Comparison of ENCODE assay signal across 7 cellular contexts in the genomic region with DNA sequence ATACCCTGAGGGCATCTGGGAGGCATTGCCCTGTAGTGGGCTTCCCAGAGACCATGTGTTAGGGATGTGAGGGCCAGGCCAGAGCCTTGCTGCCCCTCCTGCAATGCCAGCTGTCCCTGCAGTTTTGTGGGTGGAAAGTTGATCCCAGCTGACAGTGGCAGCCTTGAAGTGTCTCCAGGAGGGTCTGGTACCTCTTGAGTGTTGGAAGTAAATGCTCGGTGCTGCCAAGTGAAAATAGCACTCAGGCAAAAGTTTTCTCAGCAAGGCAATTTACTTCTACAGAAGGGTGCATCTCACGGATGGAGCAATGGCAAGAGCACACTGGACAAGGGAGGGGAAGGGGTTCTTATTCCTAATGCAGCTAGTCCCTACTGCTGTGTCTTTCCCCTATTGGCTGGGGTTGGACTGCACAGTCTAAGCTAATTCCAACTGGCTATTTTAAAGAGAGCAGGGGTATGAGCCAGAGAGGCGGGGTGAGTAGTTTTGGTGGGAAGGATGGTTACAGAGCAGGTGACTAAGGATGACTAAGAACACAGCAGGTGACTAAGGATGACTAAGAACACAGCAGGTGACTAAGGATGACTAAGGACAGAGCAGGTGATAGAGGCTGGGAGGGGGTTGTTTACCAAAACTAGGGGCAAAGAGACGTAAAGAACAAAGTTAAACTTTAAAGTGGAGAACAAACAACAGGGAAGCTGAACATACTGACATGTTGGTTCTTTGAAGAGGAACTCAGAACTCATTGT.
DNase-seq lines count a peak whose midpoint lies in the region; ATAC-seq and TF ChIP-seq lines count a peak whose summit lies in the region.
"Not testable (repeated sequence)": the region's sequence is repeated elsewhere in the genome, so short reads cannot be mapped to it uniquely, and the experiment has no call there.

No MANE protein-coding gene starts in this region.

- not testable (repeated sequence) for H3K36me3 ChIP-seq in HCT116 (ENCODE audit: control insufficient read depth in 1 of 2, insufficient read depth in 2 of 2, low read length in 2 of 2); mammary epithelial cell (ENCODE audit: insufficient read depth, low read length); smooth muscle cell (ENCODE audit: low read depth)

- POLR2A ChIA-PET in HCT116 (lab: Charles Lee) = not testable (repeated sequence)

- not testable (repeated sequence) for H3K9me2 ChIP-seq in HCT116 (ENCODE audit: insufficient read depth)

- H3K27ac ChIP-seq in 22Rv1 = peak overlapping the region; percentile 37
- not testable (repeated sequence) for H3K27ac ChIP-seq in HCT116 (ENCODE audit: low read depth, low read length); mammary epithelial cell (ENCODE audit: insufficient read depth, low read depth, low read length)
- H3K27ac ChIP-seq in foreskin keratinocyte = peak overlapping the region; percentile 82
- H3K27ac ChIP-seq in smooth muscle cell (ENCODE audit: low read depth) = peak overlapping the region; percentile 15

- DNase-seq in HCT116 (ENCODE audit: low read depth, low spot score) (peak; percentile 31), RKO (ENCODE audit: low spot score) (peak; percentile 48), mammary epithelial cell (peak; percentile 67), foreskin keratinocyte (peak in 1 of 2 donors; percentile 22)
- DNase-seq in activated T-cell treated with anti-CD3 and anti-CD28 coated beads, Interleukin-2, amount 50 U/mL, for 24 hours; smooth muscle cell (lab: John Stamatoyannopoulos, UW; ENCODE audit: unreplicated experiment): not testable (repeated sequence)

- H2AFZ ChIP-seq in HCT116 (ENCODE audit: low read depth, low read length, poor library complexity, severe bottlenecking); mammary epithelial cell (ENCODE audit: low read depth, low read length); smooth muscle cell (ENCODE audit: low read depth): not testable (repeated sequence)

- dilution Hi-C loops in mammary epithelial cell (cut with HindIII; ENCODE audit: low sequenced_read_pairs) = not testable (repeated sequence)

- not testable (repeated sequence) for H3K9ac ChIP-seq in HCT116 (ENCODE audit: low read length); mammary epithelial cell (ENCODE audit: insufficient read depth, low read length); smooth muscle cell (ENCODE audit: low read depth)

- H3K4me3 Mint-ChIP-seq in activated T-cell treated with anti-CD3 and anti-CD28 coated beads, Interleukin-2, amount 50 U/mL, for 24 hours = not testable (repeated sequence)

- TF ChIP-seq RAD21 in HCT116 (IDR thresholded peaks at IDR 0.05; ENCODE audit: low read depth) = not testable (repeated sequence)

- H4K20me1 ChIP-seq in HCT116 (ENCODE audit: insufficient read depth); mammary epithelial cell (ENCODE audit: insufficient read depth, low read length); smooth muscle cell (ENCODE audit: low read depth): not testable (repeated sequence)

- not testable (repeated sequence) for H3K79me2 ChIP-seq in HCT116 (ENCODE audit: insufficient read depth, low read length); mammary epithelial cell (ENCODE audit: insufficient read depth, low read length); smooth muscle cell (ENCODE audit: low read depth)

- H3K4me1 ChIP-seq in HCT116 (ENCODE audit: control insufficient read depth in 1 of 2, insufficient read depth in 2 of 2, low read length in 2 of 2) = peaks cover 0 to 12% of the 10 kb centered on the region in 2 experiments; a peak in 1 of 4 replicates
- H3K4me1 ChIP-seq in mammary epithelial cell (ENCODE audit: insufficient read depth, low read length) = peaks cover 18% of the 10 kb centered on the region
- not testable (repeated sequence) for H3K4me1 ChIP-seq in foreskin keratinocyte; smooth muscle cell (ENCODE audit: low read depth)

- H3K27ac Mint-ChIP-seq in activated T-cell treated with anti-CD3 and anti-CD28 coated beads, Interleukin-2, amount 50 U/mL, for 24 hours = peak overlapping the region; percentile 65

- intact Hi-C loops in HCT116 (cut with micrococcal nuclease); mammary epithelial cell (cut with micrococcal nuclease): not testable (repeated sequence)

- CTCF ChIA-PET in HCT116 (lab: Charles Lee); mammary epithelial cell (lab: Charles Lee; ENCODE audit: low non-redundant PET): not testable (repeated sequence)

- peaks cover 23% of the 10 kb centered on the region for H3K9me3 Mint-ChIP-seq in activated T-cell treated with anti-CD3 and anti-CD28 coated beads, Interleukin-2, amount 50 U/mL, for 24 hours

- not testable (repeated sequence) for H3K36me3 Mint-ChIP-seq in activated T-cell treated with anti-CD3 and anti-CD28 coated beads, Interleukin-2, amount 50 U/mL, for 24 hours (ENCODE audit: low read depth)

- H3F3A ChIP-seq in smooth muscle cell (ENCODE audit: low read depth) = not testable (repeated sequence)

- TF ChIP-seq POLR2A in HCT116 (IDR thresholded peaks at IDR 0.05; ENCODE audit: borderline replicate concordance, extremely low read depth, insufficient read depth, insufficient read length) = not testable (repeated sequence)

- not testable (repeated sequence) for BruUV-seq in HCT116 (replicated peaks; lab: Mats Ljungman, UMichigan); mammary epithelial cell (replicated peaks; lab: Mats Ljungman, UMichigan)

- peak; percentile 62; the same call in 1 of the 2 replicates for ATAC-seq in HCT116
- ATAC-seq in foreskin keratinocyte = peak; percentile 95

- 70% methylated on average over 3 of the region's 4 CpGs for WGBS in mammary epithelial cell (ENCODE audit: low coverage, missing lambda C conversion rate)
- 68% methylated on average over 4 of the region's 4 CpGs for WGBS in smooth muscle cell (ENCODE audit: low lambda C conversion rate)

- H3K4me1 Mint-ChIP-seq in activated T-cell treated with anti-CD3 and anti-CD28 coated beads, Interleukin-2, amount 50 U/mL, for 24 hours (ENCODE audit: low read depth) = not testable (repeated sequence)

- H3K27me3 ChIP-seq in HCT116 (ENCODE audit: insufficient read depth, low read length); mammary epithelial cell (ENCODE audit: insufficient read depth, low read length); foreskin keratinocyte; smooth muscle cell (ENCODE audit: low read depth): not testable (repeated sequence)

- RAD21 ChIA-PET in HCT116 (lab: Charles Lee; ENCODE audit: low non-redundant PET in 1 of 2, low total read pairs in 2 of 2, uncharacterized antibody in 2 of 2, unreplicated experiment in 2 of 2) = not testable (repeated sequence)

- not testable (repeated sequence) for H3K4me2 ChIP-seq in HCT116 (ENCODE audit: low read length); mammary epithelial cell (ENCODE audit: insufficient read depth, low read depth, low read length); smooth muscle cell

- in situ Hi-C loops in mammary epithelial cell (cut with MboI; ENCODE audit: low sequenced_read_pairs in 2 of 2) = not testable (repeated sequence)

- H3K9me3 ChIP-seq in HCT116 (ENCODE audit: control insufficient read depth in 1 of 2, insufficient read depth in 1 of 2, low read depth in 1 of 2, low read length in 2 of 2) (peaks cover 0 to 16% of the 10 kb centered on the region in 2 experiments; a peak in 2 of 4 replicates), mammary epithelial cell (replicated peaks; ENCODE audit: insufficient read depth, low read length) (peaks cover 28% of the 10 kb centered on the region)
- H3K9me3 ChIP-seq in smooth muscle cell (replicated peaks; ENCODE audit: low read depth) = not testable (repeated sequence)

- not testable (repeated sequence) for H3K4me3 ChIP-seq in HCT116 (replicated peaks in 1 of 2; ENCODE audit: low read depth in 1 of 2, low read length in 2 of 2); mammary epithelial cell (replicated peaks in 1 of 3; ENCODE audit: insufficient read depth in 1 of 3, low read depth in 2 of 3, low read length in 3 of 3); smooth muscle cell

- TF ChIP-seq CTCF in 22Rv1 (IDR thresholded peaks at IDR 0.05); HCT116 (IDR thresholded peaks at IDR 0.05 in 2 of 3, conservative IDR thresholded peaks at IDR 0.05 in 1 of 3; ENCODE audit: borderline replicate concordance in 1 of 3, insufficient read depth in 1 of 3, low read depth in 2 of 3, low read length in 2 of 3); mammary epithelial cell (conservative IDR thresholded peaks at IDR 0.05 in 1 of 2, IDR thresholded peaks at IDR 0.05 in 1 of 2; ENCODE audit: extremely low read depth in 1 of 2, insufficient read depth in 1 of 2, low read depth in 1 of 2, low read length in 2 of 2); foreskin keratinocyte (conservative IDR thresholded peaks at IDR 0.05); smooth muscle cell (IDR thresholded peaks at IDR 0.05; ENCODE audit: borderline replicate concordance, insufficient read depth, poor library complexity, severe bottlenecking): not testable (repeated sequence)

- not testable (repeated sequence) for H3K27me3 Mint-ChIP-seq in activated T-cell treated with anti-CD3 and anti-CD28 coated beads, Interleukin-2, amount 50 U/mL, for 24 hours

TF ChIP-seq in HCT116, 20 proteins besides CTCF, POLR2A, EP300 and RAD21:
- peak; percentile 97 for TF ChIP-seq CBX3 (IDR thresholded peaks at IDR 0.05; ENCODE audit: low read depth)
- TF ChIP-seq SRF (IDR thresholded peaks at IDR 0.05; ENCODE audit: low read depth) = peak; percentile 44; the same call in 1 of the 2 replicates
- peak; percentile 87 for TF ChIP-seq FOSL1 (IDR thresholded peaks at IDR 0.05; ENCODE audit: low read depth)
- peak; percentile 74 for TF ChIP-seq JUND (IDR thresholded peaks at IDR 0.05)
- peak; percentile 30; the same call in 1 of the 2 replicates for TF ChIP-seq SP1 (IDR thresholded peaks at IDR 0.05; ENCODE audit: low read depth)
TF ChIP-seq in HCT116: peak in this region for 5; not testable (repeated sequence) for 15.
